Comparison of ENCODE assay signal across 8 cellular contexts in genomic region chr19:18386543-18387251, GRCh38. TPM values are rescaled to one million over a fixed set of nuclear protein-coding genes. Genes with fewer than 3 reads are reported as not detected.
DNase-seq lines count a peak whose midpoint lies in the region; ATAC-seq and TF ChIP-seq lines count a peak whose summit lies in the region.
"Had no signal": no experiment of that assay in that cellular context is flagged by ENCODE, and none has a peak within 500 bp of the region (broad histone marks: within the 10 kb centered on the region; RNA-seq: fewer than 3 reads in every experiment).

No MANE protein-coding gene starts in this region.

- H3K9me3 ChIP-seq in iPS-18a (ENCODE audit: control insufficient read depth, low read depth, low read length) = no peaks in the 10 kb centered on the region

- peaks cover 5 to 18% of the 10 kb centered on the region in 2 donors for H3K4me1 Mint-ChIP-seq in natural killer cell
- H3K4me1 Mint-ChIP-seq in natural killer cell treated with Interleukin-12 subunit alpha and Interleukin-12 subunit beta and Interleukin-15 and Interleukin-18, amount 100 ng/mL, for 72 hours (ENCODE audit: low read depth in 2 of 2) = peaks cover 6 to 13% of the 10 kb centered on the region in 2 donors

- ATAC-seq in natural killer cell (no peak), GM18870 (IDR thresholded peaks at IDR 0.05; ENCODE audit: unreplicated experiment) (no peak)
- ATAC-seq in natural killer cell treated with Interleukin-12 subunit alpha and Interleukin-12 subunit beta and Interleukin-15 and Interleukin-18, amount 100 ng/mL, for 72 hours = no peak

- no peak for TF ChIP-seq CTCF in natural killer cell (IDR thresholded peaks at IDR 0.05)

- peaks cover 32% of the 10 kb centered on the region for H3K27me3 ChIP-seq in iPS-18a (ENCODE audit: control insufficient read depth, insufficient read depth, low read length)

- no peaks in the 10 kb centered on the region for H3K4me1 ChIP-seq in iPS-18a (ENCODE audit: control insufficient read depth, low read depth, low read length)

- H3K4me3 Mint-ChIP-seq in natural killer cell = peak overlapping the region; percentile 80
- no peak overlapping the region for H3K4me3 Mint-ChIP-seq in natural killer cell treated with Interleukin-12 subunit alpha and Interleukin-12 subunit beta and Interleukin-15 and Interleukin-18, amount 100 ng/mL, for 72 hours

- H3K27ac Mint-ChIP-seq in natural killer cell = no peak overlapping the region
- H3K27ac Mint-ChIP-seq in natural killer cell treated with Interleukin-12 subunit alpha and Interleukin-12 subunit beta and Interleukin-15 and Interleukin-18, amount 100 ng/mL, for 72 hours = no peak overlapping the region
- H3K27ac Mint-ChIP-seq: activated naive CD4-positive, alpha-beta T cell treated with anti-CD3 and anti-CD28 coated beads, Interleukin-2, amount 50 U/mL, for 72 hours had no signal

- DNase-seq in natural killer cell (no peak), kidney tubule cell (ENCODE audit: low spot score) (no peak), NCI-H2081 treated with DMSO at 0.1 percent for 48 hours (lab: John Stamatoyannopoulos, UW) (no peak)
- DNase-seq in natural killer cell treated with Interleukin-12 subunit alpha and Interleukin-12 subunit beta and Interleukin-15 and Interleukin-18, amount 100 ng/mL, for 72 hours (ENCODE audit: low spot score) = no peak
- DNase-seq: NK-92 treated with Interleukin-12 subunit alpha and Interleukin-12 subunit beta, amount 100 ng/mL, for 24 hours had no signal

- peak overlapping the region; percentile 0 for H3K4me3 ChIP-seq in iPS-18a (ENCODE audit: low read length)

- H3K36me3 Mint-ChIP-seq in natural killer cell = no peaks in the 10 kb centered on the region
- no peaks in the 10 kb centered on the region for H3K36me3 Mint-ChIP-seq in natural killer cell treated with Interleukin-12 subunit alpha and Interleukin-12 subunit beta and Interleukin-15 and Interleukin-18, amount 100 ng/mL, for 72 hours
- H3K36me3 Mint-ChIP-seq: activated naive CD4-positive, alpha-beta T cell treated with anti-CD3 and anti-CD28 coated beads, Interleukin-2, amount 50 U/mL, for 72 hours had no signal

- no peaks in the 10 kb centered on the region for H3K27me3 Mint-ChIP-seq in natural killer cell (ENCODE audit: low read depth in 2 of 2)
- H3K27me3 Mint-ChIP-seq in natural killer cell treated with Interleukin-12 subunit alpha and Interleukin-12 subunit beta and Interleukin-15 and Interleukin-18, amount 100 ng/mL, for 72 hours = peaks cover 0 to 2% of the 10 kb centered on the region in 2 donors

- no peak overlapping the region for H3K27ac ChIP-seq in iPS-18a (ENCODE audit: low read length)

- no peaks in the 10 kb centered on the region for H3K9me3 Mint-ChIP-seq in natural killer cell
- H3K9me3 Mint-ChIP-seq in natural killer cell treated with Interleukin-12 subunit alpha and Interleukin-12 subunit beta and Interleukin-15 and Interleukin-18, amount 100 ng/mL, for 72 hours = no peaks in the 10 kb centered on the region
- H3K9me3 Mint-ChIP-seq: activated naive CD4-positive, alpha-beta T cell treated with anti-CD3 and anti-CD28 coated beads, Interleukin-2, amount 50 U/mL, for 72 hours had no signal

- no peak overlapping the region for H3K9ac ChIP-seq in iPS-18a (ENCODE audit: low read length)

- intact Hi-C loops in natural killer cell (cut with micrococcal nuclease) = no loop called here

- H3K36me3 ChIP-seq in iPS-18a (ENCODE audit: control insufficient read depth, low read depth, low read length) = no peaks in the 10 kb centered on the region

RNA-seq across cellular contexts. Expression of gene GDF15, which starts 0.7 kb away (rescaled TPM):
- total RNA-seq in natural killer cell = 1 to 10 TPM in 1 of 3 donors, under 1 TPM in 1, not detected in 1; 0.85 to 1.5 TPM
- total RNA-seq in natural killer cell treated with Interleukin-12 subunit alpha and Interleukin-12 subunit beta and Interleukin-15 and Interleukin-18, amount 100 ng/mL, for 72 hours = under 1 TPM in 1 of 2 donors, not detected in 1; 0.71 TPM

RNA-seq across cellular contexts. Expression of gene LRRC25, which starts 10.7 kb away (rescaled TPM):
- 10 to 100 TPM in 2 of 3 donors, 1 to 10 TPM in 1; 3.9 to 28.2 (median 12.0) TPM for total RNA-seq in natural killer cell
- total RNA-seq in natural killer cell treated with Interleukin-12 subunit alpha and Interleukin-12 subunit beta and Interleukin-15 and Interleukin-18, amount 100 ng/mL, for 72 hours = not detected
- total RNA-seq: activated naive CD4-positive, alpha-beta T cell treated with anti-CD3 and anti-CD28 coated beads, Interleukin-2, amount 50 U/mL, for 72 hours had no signal

RNA-seq across cellular contexts. Expression of gene SSBP4, which starts 32.5 kb away (rescaled TPM):
- 100 to 1,000 TPM; 137 to 169 (median 158) TPM for total RNA-seq in natural killer cell
- total RNA-seq in natural killer cell treated with Interleukin-12 subunit alpha and Interleukin-12 subunit beta and Interleukin-15 and Interleukin-18, amount 100 ng/mL, for 72 hours = 100 to 1,000 TPM; 112 to 271 TPM

RNA-seq across cellular contexts. Expression of gene PGPEP1, which starts 46.3 kb away (rescaled TPM):
- 10 to 100 TPM; 69.1 to 73.3 (median 71.0) TPM for total RNA-seq in natural killer cell
- 10 to 100 TPM; 42.1 to 50.7 TPM for total RNA-seq in natural killer cell treated with Interleukin-12 subunit alpha and Interleukin-12 subunit beta and Interleukin-15 and Interleukin-18, amount 100 ng/mL, for 72 hours

RNA-seq across cellular contexts. Expression of gene ISYNA1, which starts 51.2 kb away (rescaled TPM):
- total RNA-seq in natural killer cell = 10 to 100 TPM; 39.7 to 53.6 (median 40.1) TPM
- 10 to 100 TPM; 19.0 to 25.6 TPM for total RNA-seq in natural killer cell treated with Interleukin-12 subunit alpha and Interleukin-12 subunit beta and Interleukin-15 and Interleukin-18, amount 100 ng/mL, for 72 hours

Comparison
In these comparisons a context has a peak if more than half of its experiments do, and no peak if none do; other contexts are left out.
1. RNA of gene LRRC25, which starts 10.7 kb away (total RNA-seq): 3.9 to 28.2 TPM in natural killer cell; not detected in natural killer cell treated with Interleukin-12 subunit alpha and Interleukin-12 subunit beta and Interleukin-15 and Interleukin-18, amount 100 ng/mL, for 72 hours; every median in the first group is over 4 times any median in the second.